8 cellular contexts compared by ENCODE assay signal in genomic region chr12:108967869-108968540, GRCh38. TPM values are rescaled to one million over a fixed set of nuclear protein-coding genes. Genes with fewer than 3 reads are reported as not detected.
DNase-seq lines count a peak whose midpoint lies in the region; ATAC-seq and TF ChIP-seq lines count a peak whose summit lies in the region.

No MANE protein-coding gene starts in this region.

- no peaks in the 10 kb centered on the region for H3K36me3 ChIP-seq in smooth muscle cell (ENCODE audit: low read depth)

- no peaks in the 10 kb centered on the region for H3K4me1 ChIP-seq in smooth muscle cell (ENCODE audit: low read depth)

- H3K9me3 ChIP-seq in smooth muscle cell (replicated peaks; ENCODE audit: low read depth): no peaks in the 10 kb centered on the region

- DNase-seq in SIG-M5 treated with dmso at 0.1 percent for 504 hours (lab: John Stamatoyannopoulos, UW; ENCODE audit: unreplicated experiment): peak; percentile 15
- DNase-seq in SIG-M5 (lab: John Stamatoyannopoulos, UW): no peak
- peak; percentile 7 for DNase-seq in NCI-H526 treated with DMSO at 0.1 percent for 48 hours (lab: John Stamatoyannopoulos, UW)
- DNase-seq in epithelial cell of proximal tubule (ENCODE audit: low read depth): no peak
- DNase-seq in smooth muscle cell (lab: John Stamatoyannopoulos, UW; ENCODE audit: unreplicated experiment): no peak
- no peak for DNase-seq in activated CD4-positive, alpha-beta T cell treated with anti-CD3 and anti-CD28 coated beads for 4 hours

- WGBS in smooth muscle cell (ENCODE audit: low lambda C conversion rate): 28% methylated on average over 2 of the region's 2 CpGs

- H3K4me3 ChIP-seq in epithelial cell of proximal tubule (ENCODE audit: low read depth, low read length) (no peak overlapping the region), smooth muscle cell (no peak overlapping the region)

- H3K27me3 ChIP-seq in smooth muscle cell (ENCODE audit: low read depth): no peaks in the 10 kb centered on the region

- TF ChIP-seq CTCF in epithelial cell of proximal tubule (conservative IDR thresholded peaks at IDR 0.05; ENCODE audit: low read depth, low read length) (peak; percentile 62), smooth muscle cell (IDR thresholded peaks at IDR 0.05; ENCODE audit: borderline replicate concordance, insufficient read depth, poor library complexity, severe bottlenecking) (peak; percentile 44)

- H3F3A ChIP-seq in smooth muscle cell (ENCODE audit: low read depth): no peaks in the 10 kb centered on the region

- H3K9ac ChIP-seq in smooth muscle cell (ENCODE audit: low read depth): no peak overlapping the region

- no peak overlapping the region for H3K4me2 ChIP-seq in smooth muscle cell

- no peak overlapping the region for H2AFZ ChIP-seq in smooth muscle cell (ENCODE audit: low read depth)

- ATAC-seq in GM19324 (IDR thresholded peaks at IDR 0.05; ENCODE audit: low FRiP score, unreplicated experiment) (no peak), HG02852 (IDR thresholded peaks at IDR 0.05; ENCODE audit: unreplicated experiment) (no peak)

- no peak overlapping the region for H3K27ac ChIP-seq in smooth muscle cell (ENCODE audit: low read depth)

- H3K79me2 ChIP-seq in smooth muscle cell (ENCODE audit: low read depth): no peaks in the 10 kb centered on the region

- H4K20me1 ChIP-seq in smooth muscle cell (ENCODE audit: low read depth): no peaks in the 10 kb centered on the region

RNA-seq across cellular contexts. Expression of gene SVOP, which starts 52.9 kb away (rescaled TPM):
- not detected in 2 replicates for total RNA-seq in epithelial cell of proximal tubule
- total RNA-seq in smooth muscle cell: not detected in 2 replicates
- polyA plus RNA-seq in smooth muscle cell: not detected in 2 replicates

Comparison
In these comparisons a context has a peak if more than half of its experiments do, and no peak if none do; other contexts are left out.
1. DNase-seq: peak in SIG-M5 treated with dmso at 0.1 percent for 504 hours (single experiment) and NCI-H526 treated with DMSO at 0.1 percent for 48 hours (single experiment); none in SIG-M5 (single experiment), epithelial cell of proximal tubule (single experiment), smooth muscle cell (single experiment) and activated CD4-positive, alpha-beta T cell treated with anti-CD3 and anti-CD28 coated beads for 4 hours (0 of 2).